ENCODE assay signal across 33 cellular contexts in the genomic region with DNA sequence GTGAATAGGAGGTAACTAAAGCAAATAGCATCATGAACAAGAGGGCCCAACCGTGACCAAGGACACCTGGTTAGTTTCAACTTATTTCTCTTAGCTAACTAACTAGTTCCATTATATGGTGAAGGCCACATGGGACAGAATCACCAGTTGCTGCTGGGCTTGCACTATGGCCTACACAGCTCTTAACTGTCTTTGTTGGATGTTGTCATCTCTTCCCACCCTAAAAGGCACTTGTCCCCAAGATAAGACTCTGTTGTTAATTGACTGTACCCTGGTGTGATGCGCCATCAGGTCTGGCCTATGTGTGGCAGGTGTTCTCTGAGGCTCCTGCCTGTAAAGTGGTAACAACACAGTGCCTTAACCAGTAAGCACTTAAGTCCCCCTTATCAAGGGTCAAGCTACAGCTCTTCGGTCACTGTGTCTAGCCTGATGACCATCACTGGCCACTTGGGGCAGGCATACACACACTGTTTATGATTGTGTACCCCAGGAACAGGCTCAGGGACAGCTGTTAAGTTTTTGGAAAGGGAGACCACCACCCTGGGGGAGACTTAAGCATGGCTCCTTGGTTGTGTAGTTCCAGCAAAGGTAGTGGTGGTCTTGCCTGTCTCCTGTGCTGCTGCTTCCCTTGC.
"Had no signal": no experiment of that assay in that cellular context is flagged by ENCODE, and none has a peak within 500 bp of the region (broad histone marks: within the 10 kb centered on the region; RNA-seq: fewer than 3 reads in every experiment).

No MANE protein-coding gene starts in this region.

- DNase-seq: activated CD4-positive, alpha-beta T cell treated with anti-CD3 and anti-CD28 coated beads, Interleukin-2, amount 10 ng/mL, durations not matched to agents 7 days and 5 days; activated CD4-positive, alpha-beta T cell treated with anti-CD3 and anti-CD28 coated beads, Interleukin-2, amount 50 U/mL, for 48 hours; activated CD8-positive, alpha-beta T cell treated with anti-CD3 and anti-CD28 coated beads, Interleukin-2, amount 10 ng/mL, durations not matched to agents 7 days and 5 days; activated gamma-delta T cell treated with Interleukin-2 at 50 U/mL for 16 hours; activated naive CD4-positive, alpha-beta T cell treated with anti-CD3 and anti-CD28 coated beads for 36 hours; activated T-cell treated with anti-CD3 and anti-CD28 coated beads, Interleukin-2, amount 50 U/mL, for 24 hours; adrenal gland; body of pancreas; caudate nucleus; cerebellar nuclear complex; Kasumi-1; NCI-H1092 treated with DMSO at 0.1 percent for 48 hours; NCI-H1417; NCI-H146; NCI-H187; NCI-H2029 treated with DMSO at 0.1 percent for 48 hours; NCI-H2107; NCI-H2171; NCI-H510A; NCI-H526; NCI-H748 treated with DMSO at 0.1 percent for 48 hours; NK-92 treated with Interleukin-12 subunit alpha and Interleukin-12 subunit beta, amount 100 ng/mL, for 24 hours; PC-9; Right ventricle myocardium superior; SW 1271; T-helper 1 cell; T-helper 2 cell; T-helper 9 cell had no signal

- H3K4me2 ChIP-seq: PC-9 had no signal

- ATAC-seq: activated CD8-positive, alpha-beta T cell treated with anti-CD3 and anti-CD28 coated beads, Interleukin-2, amount 10 ng/mL, durations not matched to agents 7 days and 5 days; activated naive CD4-positive, alpha-beta T cell treated with anti-CD3 and anti-CD28 coated beads, Interleukin-2, amount 50 U/mL, for 72 hours; body of pancreas had no signal

- H3K27me3 ChIP-seq: adrenal gland, body of pancreas, breast epithelium had no signal

- FAIRE-seq: astrocyte, RCC 7860 had no signal

- H3K9me3 ChIP-seq: adrenal gland, body of pancreas, breast epithelium had no signal

- H2AFZ ChIP-seq: PC-9 had no signal

- H3K4me3 ChIP-seq: adrenal gland, body of pancreas, breast epithelium, PC-9 had no signal

- H3K36me3 ChIP-seq: adrenal gland, breast epithelium had no signal

- H3K27ac ChIP-seq: adrenal gland, body of pancreas, breast epithelium, PC-9, RWPE1 had no signal
